ENCODE assay signal across 20 cellular contexts in the genomic region with DNA sequence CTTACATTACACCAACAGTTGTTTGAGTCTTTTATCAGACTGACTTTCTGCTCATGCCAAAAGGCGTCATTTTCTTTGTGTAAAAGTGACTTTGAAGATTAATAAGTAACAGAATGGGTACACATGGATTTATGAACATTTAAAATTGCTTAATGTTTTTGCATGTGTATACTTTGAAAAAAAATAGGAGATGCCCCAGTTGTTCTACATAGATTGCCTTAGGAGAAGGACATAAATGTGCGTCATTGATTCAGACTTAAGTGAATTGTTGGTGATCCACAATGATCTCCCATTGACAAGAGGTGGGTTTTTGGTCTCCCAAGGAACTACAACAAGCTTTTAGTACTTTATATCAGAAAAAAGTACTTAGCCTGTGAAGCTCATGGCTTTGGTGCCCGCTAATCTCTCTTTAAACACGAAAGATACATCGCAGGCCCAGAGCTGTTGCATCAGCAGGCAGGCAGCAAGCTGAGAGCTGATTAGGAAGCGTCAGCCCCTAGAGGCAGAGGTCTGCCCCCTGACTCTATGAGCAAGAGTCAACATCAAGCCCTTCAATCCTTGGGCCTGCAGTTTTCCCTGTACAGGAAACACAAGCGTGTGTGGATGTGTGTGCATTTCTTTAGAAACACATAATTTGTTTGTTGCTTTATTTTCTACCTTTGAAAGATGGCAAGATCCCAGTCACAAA. TPM values are rescaled to one million over a fixed set of nuclear protein-coding genes. Genes with fewer than 3 reads are reported as not detected.
A peak's percentile ranks its signal among the peaks of the same experiment; 100 is the strongest.
DNase-seq lines count a peak whose midpoint lies in the region; ATAC-seq and TF ChIP-seq lines count a peak whose summit lies in the region.
"Had no signal": no experiment of that assay in that cellular context is flagged by ENCODE, and none has a peak within 500 bp of the region (broad histone marks: within the 10 kb centered on the region; RNA-seq: fewer than 3 reads in every experiment).

No MANE protein-coding gene starts in this region.

- H3K27me3 ChIP-seq in cardiac muscle cell (no peaks in the 10 kb centered on the region), left ventricle myocardium inferior (ENCODE audit: low read depth) (peaks cover 4% of the 10 kb centered on the region), gastroesophageal sphincter (no peaks in the 10 kb centered on the region)
- H3K27me3 ChIP-seq: adrenal gland had no signal

- POLR2A ChIA-PET in activated CD4-positive, alpha-beta memory T cell treated with anti-CD3 and anti-CD28 coated beads for 36 hours (lab: Charles Lee) = no interaction called here

- H3K36me3 Mint-ChIP-seq in nephron (ENCODE audit: low read depth) = peaks cover 3% of the 10 kb centered on the region
- H3K36me3 Mint-ChIP-seq in activated CD4-positive, alpha-beta memory T cell treated with anti-CD3 and anti-CD28 coated beads for 36 hours = no peaks in the 10 kb centered on the region

- TF ChIP-seq POLR2A in gastroesophageal sphincter (IDR thresholded peaks at IDR 0.05) = no peak

- peak overlapping the region; percentile 52 for H3K27ac ChIP-seq in cardiac muscle cell
- no peak overlapping the region for H3K27ac ChIP-seq in left ventricle myocardium inferior (replicated peaks)
- H3K27ac ChIP-seq in gastroesophageal sphincter = peak overlapping the region in 3 of 4 donors; percentile 38 to 65 (median 60)
- H3K27ac ChIP-seq: SK-N-MC, spleen had no signal

- intact Hi-C loops in left ventricle myocardium inferior (cut with micrococcal nuclease) = no loop called here
- intact Hi-C loops in activated CD4-positive, alpha-beta memory T cell treated with anti-CD3 and anti-CD28 coated beads for 36 hours (cut with micrococcal nuclease) = no loop called here

- H3K4me1 ChIP-seq in cardiac muscle cell (ENCODE audit: low read depth) (no peaks in the 10 kb centered on the region), left ventricle myocardium inferior (no peaks in the 10 kb centered on the region), gastroesophageal sphincter (peaks cover 0 to 9% (median 0%) of the 10 kb centered on the region in 3 donors)
- H3K4me1 ChIP-seq: spleen had no signal

- H3K4me3 ChIP-seq in cardiac muscle cell (no peak overlapping the region), left ventricle myocardium inferior (no peak overlapping the region), gastroesophageal sphincter (no peak overlapping the region)
- H3K4me3 ChIP-seq: adrenal gland, coronary artery, SK-N-MC, spleen had no signal

- no peaks in the 10 kb centered on the region for H3K9me3 ChIP-seq in cardiac muscle cell (ENCODE audit: low read depth)
- no peaks in the 10 kb centered on the region for H3K9me3 ChIP-seq in left ventricle myocardium inferior (replicated peaks)
- H3K9me3 ChIP-seq in gastroesophageal sphincter = no peaks in the 10 kb centered on the region
- H3K9me3 ChIP-seq: adrenal gland had no signal

- peaks cover 54% of the 10 kb centered on the region for H3K4me1 Mint-ChIP-seq in nephron
- H3K4me1 Mint-ChIP-seq in activated CD4-positive, alpha-beta memory T cell treated with anti-CD3 and anti-CD28 coated beads for 36 hours (ENCODE audit: low read depth) = peaks cover 5% of the 10 kb centered on the region

- 60 to 63% methylated on average over 6 of the region's 7 CpGs for WGBS in gastroesophageal sphincter (ENCODE audit: low coverage in 1 of 2), 2 donors

- H3K4me3 Mint-ChIP-seq in nephron = no peak overlapping the region
- no peak overlapping the region for H3K4me3 Mint-ChIP-seq in activated CD4-positive, alpha-beta memory T cell treated with anti-CD3 and anti-CD28 coated beads for 36 hours
- H3K4me3 Mint-ChIP-seq: activated CD8-positive, alpha-beta T cell treated with anti-CD3 and anti-CD28 coated beads for 36 hours; activated T-helper 17 cell treated with anti-CD3 and anti-CD28 coated beads, Interleukin-2, amount 50 U/mL, for 72 hours; stimulated activated naive CD8-positive, alpha-beta T cell treated with anti-CD3 and anti-CD28 coated beads, Interleukin-15, Interleukin-2, amounts not matched to agents 100 ng/mL and 50 ng/mL, for 24 hours had no signal

- peaks cover 2% of the 10 kb centered on the region for H3K9me3 Mint-ChIP-seq in nephron
- H3K9me3 Mint-ChIP-seq in activated CD4-positive, alpha-beta memory T cell treated with anti-CD3 and anti-CD28 coated beads for 36 hours = peaks cover 4% of the 10 kb centered on the region
- H3K9me3 Mint-ChIP-seq: stimulated activated naive CD8-positive, alpha-beta T cell treated with anti-CD3 and anti-CD28 coated beads, Interleukin-15, Interleukin-2, amounts not matched to agents 100 ng/mL and 50 ng/mL, for 24 hours had no signal

- H3K27ac Mint-ChIP-seq in nephron = peak overlapping the region in 2 of 3 experiments; percentile 6 to 40
- H3K27ac Mint-ChIP-seq in activated CD4-positive, alpha-beta memory T cell treated with anti-CD3 and anti-CD28 coated beads for 36 hours = no peak overlapping the region
- H3K27ac Mint-ChIP-seq: activated CD8-positive, alpha-beta T cell treated with anti-CD3 and anti-CD28 coated beads for 36 hours; activated T-helper 17 cell treated with anti-CD3 and anti-CD28 coated beads, Interleukin-2, amount 50 U/mL, for 72 hours; stimulated activated naive CD8-positive, alpha-beta T cell treated with anti-CD3 and anti-CD28 coated beads, Interleukin-15, Interleukin-2, amounts not matched to agents 100 ng/mL and 50 ng/mL, for 24 hours had no signal

- ATAC-seq in gastroesophageal sphincter (no peak), GM18517 (IDR thresholded peaks at IDR 0.05; ENCODE audit: unreplicated experiment) (no peak)
- ATAC-seq: activated CD8-positive, alpha-beta T cell treated with anti-CD3 and anti-CD28 coated beads for 36 hours; activated T-helper 17 cell treated with anti-CD3 and anti-CD28 coated beads, Interleukin-2, amount 50 U/mL, for 72 hours; esophagus mucosa had no signal

- DNase-seq in cardiac muscle cell (ENCODE audit: low read depth in 1 of 2, low spot score in 1 of 2) (peak; percentile 50 to 65), left ventricle myocardium inferior (no peak), nucleus accumbens (lab: John Stamatoyannopoulos, UW) (no peak), GF-D8 (lab: John Stamatoyannopoulos, UW) (no peak)
- no peak for DNase-seq in activated CD4-positive, alpha-beta memory T cell treated with anti-CD3 and anti-CD28 coated beads for 36 hours
- DNase-seq: ACHN; activated CD8-positive, alpha-beta T cell treated with anti-CD3 and anti-CD28 coated beads for 36 hours; adrenal gland; midbrain; NCI-H446; spleen had no signal

- CTCF ChIA-PET in activated CD4-positive, alpha-beta memory T cell treated with anti-CD3 and anti-CD28 coated beads for 36 hours (lab: Charles Lee) = no interaction called here

- TF ChIP-seq CTCF in cardiac muscle cell (IDR thresholded peaks at IDR 0.05; ENCODE audit: low read depth, low read length) (no peak), left ventricle myocardium inferior (IDR thresholded peaks at IDR 0.05; ENCODE audit: borderline replicate concordance) (no peak), gastroesophageal sphincter (IDR thresholded peaks at IDR 0.05) (no peak), nephron (IDR thresholded peaks at IDR 0.05; ENCODE audit: unreplicated experiment in 3 of 3) (no peak)

- H3K27me3 Mint-ChIP-seq in nephron (ENCODE audit: low read depth) = peaks cover 4% of the 10 kb centered on the region
- H3K27me3 Mint-ChIP-seq in activated CD4-positive, alpha-beta memory T cell treated with anti-CD3 and anti-CD28 coated beads for 36 hours = peaks cover 6% of the 10 kb centered on the region

- H3K36me3 ChIP-seq in cardiac muscle cell (no peaks in the 10 kb centered on the region), left ventricle myocardium inferior (no peaks in the 10 kb centered on the region), gastroesophageal sphincter (no peaks in the 10 kb centered on the region)
- H3K36me3 ChIP-seq: adrenal gland, spleen had no signal

- TF ChIP-seq EP300 in gastroesophageal sphincter (IDR thresholded peaks at IDR 0.05) = no peak

RNA-seq across cellular contexts. Expression of gene SLC22A3, which starts 45.9 kb away (rescaled TPM):
- total RNA-seq in cardiac muscle cell (0.74 TPM in 1 of 2 replicates, not detected in the other), left ventricle myocardium inferior (1.0 TPM), gastroesophageal sphincter (10 to 100 TPM; 11.8 to 31.0 (median 22.3) TPM)
- polyA plus RNA-seq in cardiac muscle cell = not detected in 2 replicates
- not detected for total RNA-seq in activated CD4-positive, alpha-beta memory T cell treated with anti-CD3 and anti-CD28 coated beads for 36 hours
- total RNA-seq: activated CD8-positive, alpha-beta T cell treated with anti-CD3 and anti-CD28 coated beads for 36 hours; G401 had no signal

Comparison
In these comparisons a context has a peak if more than half of its experiments do, and no peak if none do; other contexts are left out.
1. DNase-seq: peak in cardiac muscle cell (2 of 2); none in left ventricle myocardium inferior (single experiment), activated CD4-positive, alpha-beta memory T cell treated with anti-CD3 and anti-CD28 coated beads for 36 hours (single experiment), nucleus accumbens (0 of 56) and GF-D8 (single experiment).